Comparison of ENCODE assay signal across 9 cellular contexts in the genomic region with DNA sequence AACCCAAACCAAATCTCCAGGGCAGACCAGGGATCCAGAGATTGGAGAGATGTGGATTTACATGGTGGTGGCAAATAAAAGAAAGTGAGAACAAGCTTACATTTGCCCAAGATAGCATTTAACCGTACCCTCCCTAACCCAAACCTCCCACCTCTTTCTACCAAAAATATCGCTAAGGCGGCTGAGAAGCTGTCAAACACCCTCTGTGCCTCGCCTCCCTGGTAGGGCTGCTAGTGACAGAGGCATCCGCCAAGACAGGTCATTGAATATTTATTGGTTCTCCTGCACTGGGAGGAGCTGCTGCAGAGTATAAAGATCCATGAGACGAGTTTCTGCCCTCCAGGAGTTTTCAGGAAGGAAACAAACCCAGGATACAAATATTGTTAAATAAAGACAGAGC.
DNase-seq lines count a peak whose midpoint lies in the region; TF ChIP-seq lines count a peak whose summit lies in the region.
"Had no signal": no experiment of that assay in that cellular context is flagged by ENCODE, and none has a peak within 500 bp of the region (broad histone marks: within the 10 kb centered on the region; RNA-seq: fewer than 3 reads in every experiment).

No MANE protein-coding gene starts in this region.

- DNase-seq in T-helper 1 cell (no peak), putamen (ENCODE audit: low spot score) (peak; percentile 52), middle frontal gyrus (ENCODE audit: extremely low spot score, low spot score) (no peak), COLO829 (ENCODE audit: low spot score) (no peak), GM13977 (ENCODE audit: low spot score) (no peak)

- no peaks in the 10 kb centered on the region for H3K4me1 Mint-ChIP-seq in T-helper 1 cell treated with Interleukin-12 subunit alpha and Interleukin-12 subunit beta and Interleukin-4 antibody, amounts not matched to agents 30 μg/mL and 1 μg/mL, for 36 hours (ENCODE audit: low read depth)
- H3K4me1 Mint-ChIP-seq in nephron: peaks cover 40% of the 10 kb centered on the region
- H3K4me1 Mint-ChIP-seq: CD14-positive monocyte; CD4-positive, alpha-beta memory T cell had no signal

- TF ChIP-seq CTCF in nephron (IDR thresholded peaks at IDR 0.05; ENCODE audit: unreplicated experiment in 3 of 3): no peak
- no peak for TF ChIP-seq CTCF in GM13977 (IDR thresholded peaks at IDR 0.05; ENCODE audit: extremely low read depth, insufficient read depth, missing control alignments)

- no peak overlapping the region for H3K4me3 Mint-ChIP-seq in T-helper 1 cell treated with Interleukin-12 subunit alpha and Interleukin-12 subunit beta and Interleukin-4 antibody, amounts not matched to agents 30 μg/mL and 1 μg/mL, for 36 hours
- H3K4me3 Mint-ChIP-seq in nephron: no peak overlapping the region

- H3K27me3 Mint-ChIP-seq in T-helper 1 cell treated with Interleukin-12 subunit alpha and Interleukin-12 subunit beta and Interleukin-4 antibody, amounts not matched to agents 30 μg/mL and 1 μg/mL, for 36 hours (ENCODE audit: low read depth): no peaks in the 10 kb centered on the region
- no peaks in the 10 kb centered on the region for H3K27me3 Mint-ChIP-seq in nephron (ENCODE audit: low read depth)

- peak overlapping the region; percentile 18 for H3K27ac Mint-ChIP-seq in T-helper 1 cell treated with Interleukin-12 subunit alpha and Interleukin-12 subunit beta and Interleukin-4 antibody, amounts not matched to agents 30 μg/mL and 1 μg/mL, for 36 hours
- peak overlapping the region; percentile 51 to 68 (median 58) for H3K27ac Mint-ChIP-seq in nephron
- H3K27ac Mint-ChIP-seq: CD4-positive, alpha-beta memory T cell had no signal

- H3K9me3 Mint-ChIP-seq in T-helper 1 cell treated with Interleukin-12 subunit alpha and Interleukin-12 subunit beta and Interleukin-4 antibody, amounts not matched to agents 30 μg/mL and 1 μg/mL, for 36 hours: no peaks in the 10 kb centered on the region
- H3K9me3 Mint-ChIP-seq in nephron: no peaks in the 10 kb centered on the region
- H3K9me3 Mint-ChIP-seq: CD14-positive monocyte; CD4-positive, alpha-beta memory T cell had no signal

- in situ Hi-C loops in GM13977 (cut with MboI; ENCODE audit: low pct_unique_long_range_greater_than_20kb, low sequenced_read_pairs, unreplicated experiment): no loop called here

- no peaks in the 10 kb centered on the region for H3K36me3 Mint-ChIP-seq in T-helper 1 cell treated with Interleukin-12 subunit alpha and Interleukin-12 subunit beta and Interleukin-4 antibody, amounts not matched to agents 30 μg/mL and 1 μg/mL, for 36 hours (ENCODE audit: low read depth)
- H3K36me3 Mint-ChIP-seq in nephron (ENCODE audit: low read depth): no peaks in the 10 kb centered on the region
- H3K36me3 Mint-ChIP-seq: CD14-positive monocyte; CD4-positive, alpha-beta memory T cell had no signal
